29 cellular contexts compared by ENCODE assay signal in genomic region chr7:52009195-52009594, GRCh38.
"Had no signal": no experiment of that assay in that cellular context is flagged by ENCODE, and none has a peak within 500 bp of the region (broad histone marks: within the 10 kb centered on the region; RNA-seq: fewer than 3 reads in every experiment).

No MANE protein-coding gene starts in this region.

- H3K27ac ChIP-seq: adrenal gland, breast epithelium, foreskin keratinocyte, heart right ventricle, left lung, lower lobe of right lung, ovary, sigmoid colon, thoracic aorta had no signal

- H3K27me3 ChIP-seq: adrenal gland, breast epithelium, foreskin keratinocyte, heart right ventricle, left lung, ovary, sigmoid colon had no signal

- DNase-seq: activated CD4-positive, alpha-beta T cell treated with anti-CD3 and anti-CD28 coated beads for 36 hours; activated CD4-positive, alpha-beta T cell treated with anti-CD3 and anti-CD28 coated beads, Interleukin-2, amount 50 U/mL, for 48 hours; activated CD4-positive, CD25-positive, alpha-beta regulatory T cell; activated CD8-positive, alpha-beta memory T cell treated with anti-CD3 and anti-CD28 coated beads for 24 hours; activated effector memory CD4-positive, alpha-beta T cell treated with anti-CD3 and anti-CD28 coated beads, Interleukin-2, amount 50 U/mL, for 16 hours; activated naive CD4-positive, alpha-beta T cell treated with anti-CD3 and anti-CD28 coated beads for 36 hours; activated naive CD8-positive, alpha-beta T cell treated with anti-CD3 and anti-CD28 coated beads for 36 hours; adrenal gland; aorta; central memory CD4-positive, alpha-beta T cell; foreskin keratinocyte; heart right ventricle; left lung; lower lobe of right lung; mesendoderm; nephron progenitor cell; sigmoid colon; small intestine; stimulated activated CD4-positive, alpha-beta T cell treated with anti-CD3 and anti-CD28 coated beads, Interleukin-4, amount 100 ng/mL, for 24 hours; trophoblast cell had no signal

- H3K9me3 Mint-ChIP-seq: nephron progenitor cell had no signal

- H3K4me1 Mint-ChIP-seq: activated CD4-positive, alpha-beta T cell treated with anti-CD3 and anti-CD28 coated beads for 36 hours; activated naive CD8-positive, alpha-beta T cell treated with anti-CD3 and anti-CD28 coated beads for 36 hours; nephron progenitor cell; stimulated activated effector memory CD8-positive, alpha-beta T cell treated with anti-CD3 and anti-CD28 coated beads, Interleukin-12 subunit alpha, Interleukin-12 subunit beta, amount 100 ng/mL, for 72 hours had no signal

- FAIRE-seq: islet of Langerhans, small intestine, urothelium cell line had no signal

- H3K4me1 ChIP-seq: adrenal gland, breast epithelium, foreskin keratinocyte, heart right ventricle, left lung, lower lobe of right lung had no signal

- H3K36me3 ChIP-seq: adrenal gland, breast epithelium, heart right ventricle, left lung, lower lobe of right lung, ovary, sigmoid colon, thoracic aorta had no signal

- H3K27ac Mint-ChIP-seq: activated CD4-positive, alpha-beta T cell treated with anti-CD3 and anti-CD28 coated beads for 36 hours; activated naive CD4-positive, alpha-beta T cell treated with anti-CD3 and anti-CD28 coated beads for 36 hours; activated naive CD8-positive, alpha-beta T cell treated with anti-CD3 and anti-CD28 coated beads for 36 hours; nephron progenitor cell; progenitor cell of endocrine pancreas; stimulated activated effector memory CD8-positive, alpha-beta T cell treated with anti-CD3 and anti-CD28 coated beads, Interleukin-12 subunit alpha, Interleukin-12 subunit beta, amount 100 ng/mL, for 72 hours; stimulated activated naive CD8-positive, alpha-beta T cell treated with anti-CD3 and anti-CD28 coated beads, Interleukin-15, Interleukin-2, amounts not matched to agents 100 ng/mL and 50 ng/mL, for 24 hours; T-helper 2 cell treated with Interferon-gamma antibody and Interleukin-4, amounts not matched to agents 5 μg/mL and 100 μg/mL, for 36 hours had no signal

- H3K4me3 Mint-ChIP-seq: activated CD4-positive, alpha-beta T cell treated with anti-CD3 and anti-CD28 coated beads for 36 hours; activated naive CD4-positive, alpha-beta T cell treated with anti-CD3 and anti-CD28 coated beads for 36 hours; activated naive CD8-positive, alpha-beta T cell treated with anti-CD3 and anti-CD28 coated beads for 36 hours; nephron progenitor cell; stimulated activated effector memory CD8-positive, alpha-beta T cell treated with anti-CD3 and anti-CD28 coated beads, Interleukin-12 subunit alpha, Interleukin-12 subunit beta, amount 100 ng/mL, for 72 hours; stimulated activated naive CD8-positive, alpha-beta T cell treated with anti-CD3 and anti-CD28 coated beads, Interleukin-15, Interleukin-2, amounts not matched to agents 100 ng/mL and 50 ng/mL, for 24 hours; T-helper 2 cell treated with Interferon-gamma antibody and Interleukin-4, amounts not matched to agents 5 μg/mL and 100 μg/mL, for 36 hours had no signal

- H3K4me3 ChIP-seq: adrenal gland, breast epithelium, heart right ventricle, left lung, lower lobe of right lung, ovary, sigmoid colon, thoracic aorta had no signal

- H3K36me3 Mint-ChIP-seq: activated naive CD8-positive, alpha-beta T cell treated with anti-CD3 and anti-CD28 coated beads for 36 hours; stimulated activated effector memory CD8-positive, alpha-beta T cell treated with anti-CD3 and anti-CD28 coated beads, Interleukin-12 subunit alpha, Interleukin-12 subunit beta, amount 100 ng/mL, for 72 hours had no signal

- H3K27me3 Mint-ChIP-seq: activated CD4-positive, alpha-beta T cell treated with anti-CD3 and anti-CD28 coated beads for 36 hours; activated naive CD8-positive, alpha-beta T cell treated with anti-CD3 and anti-CD28 coated beads for 36 hours; progenitor cell of endocrine pancreas; stimulated activated naive CD8-positive, alpha-beta T cell treated with anti-CD3 and anti-CD28 coated beads, Interleukin-15, Interleukin-2, amounts not matched to agents 100 ng/mL and 50 ng/mL, for 24 hours had no signal

- H3K9me3 ChIP-seq: adrenal gland, breast epithelium, left lung, lower lobe of right lung, ovary, thoracic aorta had no signal
